Comparison of ENCODE assay signal across 33 cellular contexts in the genomic region with DNA sequence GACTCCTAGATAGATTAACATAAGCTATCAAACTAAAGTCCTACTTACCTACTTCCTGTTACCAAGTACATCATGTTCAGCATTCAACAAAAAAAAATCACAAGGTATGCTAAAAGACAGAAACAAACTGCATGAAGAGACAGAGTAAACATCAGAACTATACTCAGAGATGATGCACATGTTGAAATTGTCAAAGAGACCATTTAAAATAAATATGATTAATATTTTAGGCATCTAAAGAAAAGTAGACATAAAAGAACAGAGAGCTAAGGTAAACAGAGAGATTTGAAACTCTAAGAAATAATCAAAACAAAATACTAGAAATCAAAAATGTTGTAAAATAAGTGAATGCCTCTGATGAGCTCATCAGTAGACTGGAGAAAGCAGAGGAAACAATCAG.
"Had no signal": no experiment of that assay in that cellular context is flagged by ENCODE, and none has a peak within 500 bp of the region (broad histone marks: within the 10 kb centered on the region; RNA-seq: fewer than 3 reads in every experiment).

No MANE protein-coding gene starts in this region.

- H3K4me2 ChIP-seq: PC-9 had no signal

- H3K27ac ChIP-seq: brain microvascular endothelial cell, cardiac muscle cell, PC-9, SJSA1, VCaP had no signal

- H3K4me3 ChIP-seq: cardiac muscle cell, MG63, PC-9, SJSA1 had no signal

- ATAC-seq: activated CD8-positive, alpha-beta memory T cell treated with anti-CD3 and anti-CD28 coated beads, Interleukin-2, amount 10 ng/mL, durations not matched to agents 7 days and 5 days had no signal

- H3K4me1 ChIP-seq: SJSA1 had no signal

- H3K27me3 ChIP-seq: brain microvascular endothelial cell, cardiac muscle cell, MG63, SJSA1 had no signal

- H3K36me3 ChIP-seq: brain microvascular endothelial cell, cardiac muscle cell, MG63, SJSA1 had no signal

- H2AFZ ChIP-seq: PC-9 had no signal

- DNase-seq: activated B cell treated with CpG ODN at 0.5 μM for 24 hours; activated CD4-positive, alpha-beta memory T cell treated with anti-CD3 and anti-CD28 coated beads, Interleukin-2, amount 10 ng/mL, durations not matched to agents 7 days and 5 days; activated CD4-positive, alpha-beta T cell treated with anti-CD3 and anti-CD28 coated beads for 48 hours; activated CD4-positive, CD25-positive, alpha-beta regulatory T cell treated with anti-CD3 and anti-CD28 coated beads, Interleukin-2, amount 50 U/mL, for 72 hours; activated CD8-positive, alpha-beta memory T cell treated with anti-CD3 and anti-CD28 coated beads for 24 hours; activated CD8-positive, alpha-beta memory T cell treated with anti-CD3 and anti-CD28 coated beads, Interleukin-2, amount 10 ng/mL, durations not matched to agents 7 days and 5 days; activated CD8-positive, alpha-beta memory T cell treated with anti-CD3 and anti-CD28 coated beads, Interleukin-2, amount 50 U/mL, for 48 hours; activated effector memory CD4-positive, alpha-beta T cell treated with Interleukin-2 at 50 U/mL for 16 hours; activated naive CD4-positive, alpha-beta T cell treated with anti-CD3 and anti-CD28 coated beads, Interleukin-2, amount 50 U/mL, for 16 hours; activated naive CD8-positive, alpha-beta T cell treated with anti-CD3 and anti-CD28 coated beads for 36 hours; activated T-cell treated with anti-CD3 and anti-CD28 coated beads, Interleukin-2, amount 50 U/mL, for 48 hours; amniotic stem cell; aorta; brain microvascular endothelial cell; MG63; MV-4-11; NCI-H1092; NCI-H1436 treated with DMSO at 0.1 percent for 48 hours; NCI-H1694 treated with DMSO at 0.1 percent for 48 hours; NCI-H2029; NCI-H510A; NCI-H526; NCI-H748 treated with DMSO at 0.1 percent for 48 hours; NK-92 treated with Interleukin-12 subunit alpha and Interleukin-12 subunit beta, amount 100 ng/mL, for 24 hours; PC-9; SHP77 treated with DMSO at 0.1 percent for 48 hours; SW 1271; T-helper 1 cell; T-helper 2 cell; T-helper 9 cell had no signal

- H3K9me3 ChIP-seq: MG63, SJSA1 had no signal
